ENCODE assay signal across 1 cellular context in genomic region chr4:88283661-88284377, GRCh38.
TF ChIP-seq lines count a peak whose summit lies in the region.

No MANE protein-coding gene starts in this region.

TF ChIP-seq in HepG2, 621 proteins besides CTCF, POLR2A, EP300 and RAD21 (continued from another document and continues in another):
- TF ChIP-seq MXD1 (CRISPR knock-in tag; IDR thresholded peaks at IDR 0.05) = peak; percentile 57; the same call in 1 of the 2 replicates
- TF ChIP-seq SALL1 (CRISPR knock-in tag; IDR thresholded peaks at IDR 0.05) = peak; percentile 60
- no peak for TF ChIP-seq ZNF615 (CRISPR knock-in tag; IDR thresholded peaks at IDR 0.05; ENCODE audit: borderline replicate concordance)
- TF ChIP-seq ZNF609 (CRISPR knock-in tag; IDR thresholded peaks at IDR 0.05; ENCODE audit: borderline replicate concordance) = no peak
- TF ChIP-seq HNF1A (IDR thresholded peaks at IDR 0.05; ENCODE audit: low read depth) = no peak
- TF ChIP-seq HNF1A (CRISPR knock-in tag; IDR thresholded peaks at IDR 0.05; ENCODE audit: borderline replicate concordance) = 0 out of 2 replicates have a peak, but pooled peaks have one; percentile 30
- peak; percentile 28; the same call in 1 of the 2 replicates for TF ChIP-seq BCL6 (CRISPR knock-in tag; IDR thresholded peaks at IDR 0.05)
- 0 out of 2 replicates have a peak, but pooled peaks have one; percentile 14 for TF ChIP-seq ARID2 (CRISPR knock-in tag; IDR thresholded peaks at IDR 0.05; ENCODE audit: borderline replicate concordance)
- TF ChIP-seq TFDP2 (CRISPR knock-in tag; IDR thresholded peaks at IDR 0.05) = 0 out of 2 replicates have a peak, but pooled peaks have one; percentile 11
- TF ChIP-seq RBAK (CRISPR knock-in tag; IDR thresholded peaks at IDR 0.05) = 0 out of 2 replicates have a peak, but pooled peaks have one; percentile 29
- peak; percentile 78 for TF ChIP-seq ZNF460 (CRISPR knock-in tag; IDR thresholded peaks at IDR 0.05; ENCODE audit: borderline replicate concordance)
- 0 out of 2 replicates have a peak, but pooled peaks have one; percentile 13 for TF ChIP-seq KLF15 (CRISPR knock-in tag; IDR thresholded peaks at IDR 0.05; ENCODE audit: borderline replicate concordance)
- 0 out of 2 replicates have a peak, but pooled peaks have one; percentile 8 for TF ChIP-seq ZNF619 (CRISPR knock-in tag; IDR thresholded peaks at IDR 0.05)
- TF ChIP-seq FOXM1 (CRISPR knock-in tag; IDR thresholded peaks at IDR 0.05) = no peak
- TF ChIP-seq ZZZ3 (CRISPR knock-in tag; IDR thresholded peaks at IDR 0.05; ENCODE audit: borderline replicate concordance) = no peak
- TF ChIP-seq ZNF768 (CRISPR knock-in tag; IDR thresholded peaks at IDR 0.05) = peak; percentile 68; the same call in 1 of the 2 replicates
- no peak for TF ChIP-seq GTF2F1 (IDR thresholded peaks at IDR 0.05; ENCODE audit: low read length)
- TF ChIP-seq, protein P1, sequence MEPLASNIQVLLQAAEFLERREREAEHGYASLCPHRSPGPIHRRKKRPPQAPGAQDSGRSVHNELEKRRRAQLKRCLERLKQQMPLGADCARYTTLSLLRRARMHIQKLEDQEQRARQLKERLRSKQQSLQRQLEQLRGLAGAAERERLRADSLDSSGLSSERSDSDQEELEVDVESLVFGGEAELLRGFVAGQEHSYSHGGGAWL (CRISPR knock-in tag; IDR thresholded peaks at IDR 0.05) = 0 out of 2 replicates have a peak, but pooled peaks have one; percentile 57
- TF ChIP-seq PHF8 (CRISPR knock-in tag; IDR thresholded peaks at IDR 0.05) = peak; percentile 36
- peak; percentile 16; the same call in 1 of the 2 replicates for TF ChIP-seq TGIF2 (CRISPR knock-in tag; IDR thresholded peaks at IDR 0.05)
- TF ChIP-seq TCF12 (IDR thresholded peaks at IDR 0.05) = no peak
- 0 out of 2 replicates have a peak, but pooled peaks have one; percentile 17 for TF ChIP-seq TCF12 (CRISPR knock-in tag; IDR thresholded peaks at IDR 0.05)
- TF ChIP-seq ZNF24 (IDR thresholded peaks at IDR 0.05) = no peak
- TF ChIP-seq EED (CRISPR knock-in tag; IDR thresholded peaks at IDR 0.05) = peak; percentile 24; the same call in 1 of the 2 replicates
- TF ChIP-seq HCFC1 (IDR thresholded peaks at IDR 0.05; ENCODE audit: low read depth, low read length) = no peak
- TF ChIP-seq ZMAT3 (CRISPR knock-in tag; conservative IDR thresholded peaks at IDR 0.05) = 0 out of 2 replicates have a peak, but pooled peaks have one; percentile 65
- TF ChIP-seq ZNF652 (CRISPR knock-in tag; IDR thresholded peaks at IDR 0.05; ENCODE audit: borderline replicate concordance, low read depth) = no peak
- 0 out of 2 replicates have a peak, but pooled peaks have one; percentile 77 for TF ChIP-seq ZNF552 (CRISPR knock-in tag; IDR thresholded peaks at IDR 0.05; ENCODE audit: borderline replicate concordance)
- peak; percentile 61; the same call in 1 of the 2 replicates for TF ChIP-seq ZNF761 (CRISPR knock-in tag; conservative IDR thresholded peaks at IDR 0.05)
- TF ChIP-seq CBX2 (IDR thresholded peaks at IDR 0.05; ENCODE audit: low read depth, low read length) = no peak
- no peak for TF ChIP-seq CBX2 (CRISPR knock-in tag; IDR thresholded peaks at IDR 0.05; ENCODE audit: low read depth)
- no peak; the same call in 1 of the 2 replicates for TF ChIP-seq ZNF576 (CRISPR knock-in tag; IDR thresholded peaks at IDR 0.05)
- TF ChIP-seq SIN3A (IDR thresholded peaks at IDR 0.05; ENCODE audit: borderline replicate concordance, low read depth, low read length) = peak; percentile 45; the same call in 1 of the 2 replicates
- peak; percentile 54; the same call in 1 of the 2 replicates for TF ChIP-seq ZFY (CRISPR knock-in tag; IDR thresholded peaks at IDR 0.05)
- TF ChIP-seq ZNF30 (CRISPR knock-in tag; IDR thresholded peaks at IDR 0.05) = 0 out of 2 replicates have a peak, but pooled peaks have one; percentile 69
- TF ChIP-seq, protein P2, sequence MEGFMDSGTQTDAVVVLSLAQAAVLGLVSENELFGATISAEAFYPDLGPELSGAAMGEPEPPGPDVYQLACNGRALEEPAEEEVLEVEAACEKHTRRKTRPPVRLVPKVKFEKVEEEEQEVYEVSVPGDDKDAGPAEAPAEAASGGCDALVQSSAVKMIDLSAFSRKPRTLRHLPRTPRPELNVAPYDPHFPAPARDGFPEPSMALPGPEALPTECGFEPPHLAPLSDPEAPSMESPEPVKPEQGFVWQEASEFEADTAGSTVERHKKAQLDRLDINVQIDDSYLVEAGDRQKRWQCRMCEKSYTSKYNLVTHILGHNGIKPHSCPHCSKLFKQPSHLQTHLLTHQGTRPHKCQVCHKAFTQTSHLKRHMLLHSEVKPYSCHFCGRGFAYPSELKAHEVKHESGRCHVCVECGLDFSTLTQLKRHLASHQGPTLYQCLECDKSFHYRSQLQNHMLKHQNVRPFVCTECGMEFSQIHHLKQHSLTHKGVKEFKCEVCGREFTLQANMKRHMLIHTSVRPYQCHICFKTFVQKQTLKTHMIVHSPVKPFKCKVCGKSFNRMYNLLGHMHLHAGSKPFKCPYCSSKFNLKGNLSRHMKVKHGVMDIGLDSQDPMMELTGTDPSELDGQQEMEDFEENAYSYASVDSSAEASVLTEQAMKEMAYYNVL (CRISPR knock-in tag; IDR thresholded peaks at IDR 0.05; ENCODE audit: borderline replicate concordance) = 0 out of 2 replicates have a peak, but pooled peaks have one; percentile 46
- peak; percentile 86 for TF ChIP-seq HNRNPLL (IDR thresholded peaks at IDR 0.05; ENCODE audit: low read depth, low read length, poor library complexity, severe bottlenecking)
- TF ChIP-seq, protein P3, sequence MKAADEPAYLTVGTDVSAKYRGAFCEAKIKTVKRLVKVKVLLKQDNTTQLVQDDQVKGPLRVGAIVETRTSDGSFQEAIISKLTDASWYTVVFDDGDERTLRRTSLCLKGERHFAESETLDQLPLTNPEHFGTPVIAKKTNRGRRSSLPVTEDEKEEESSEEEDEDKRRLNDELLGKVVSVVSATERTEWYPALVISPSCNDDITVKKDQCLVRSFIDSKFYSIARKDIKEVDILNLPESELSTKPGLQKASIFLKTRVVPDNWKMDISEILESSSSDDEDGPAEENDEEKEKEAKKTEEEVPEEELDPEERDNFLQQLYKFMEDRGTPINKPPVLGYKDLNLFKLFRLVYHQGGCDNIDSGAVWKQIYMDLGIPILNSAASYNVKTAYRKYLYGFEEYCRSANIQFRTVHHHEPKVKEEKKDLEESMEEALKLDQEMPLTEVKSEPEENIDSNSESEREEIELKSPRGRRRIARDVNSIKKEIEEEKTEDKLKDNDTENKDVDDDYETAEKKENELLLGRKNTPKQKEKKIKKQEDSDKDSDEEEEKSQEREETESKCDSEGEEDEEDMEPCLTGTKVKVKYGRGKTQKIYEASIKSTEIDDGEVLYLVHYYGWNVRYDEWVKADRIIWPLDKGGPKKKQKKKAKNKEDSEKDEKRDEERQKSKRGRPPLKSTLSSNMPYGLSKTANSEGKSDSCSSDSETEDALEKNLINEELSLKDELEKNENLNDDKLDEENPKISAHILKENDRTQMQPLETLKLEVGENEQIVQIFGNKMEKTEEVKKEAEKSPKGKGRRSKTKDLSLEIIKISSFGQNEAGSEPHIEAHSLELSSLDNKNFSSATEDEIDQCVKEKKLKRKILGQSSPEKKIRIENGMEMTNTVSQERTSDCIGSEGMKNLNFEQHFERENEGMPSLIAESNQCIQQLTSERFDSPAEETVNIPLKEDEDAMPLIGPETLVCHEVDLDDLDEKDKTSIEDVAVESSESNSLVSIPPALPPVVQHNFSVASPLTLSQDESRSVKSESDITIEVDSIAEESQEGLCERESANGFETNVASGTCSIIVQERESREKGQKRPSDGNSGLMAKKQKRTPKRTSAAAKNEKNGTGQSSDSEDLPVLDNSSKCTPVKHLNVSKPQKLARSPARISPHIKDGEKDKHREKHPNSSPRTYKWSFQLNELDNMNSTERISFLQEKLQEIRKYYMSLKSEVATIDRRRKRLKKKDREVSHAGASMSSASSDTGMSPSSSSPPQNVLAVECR (CRISPR knock-in tag; IDR thresholded peaks at IDR 0.05; ENCODE audit: borderline replicate concordance) = peak; percentile 29; the same call in 1 of the 2 replicates
- TF ChIP-seq, protein P4, sequence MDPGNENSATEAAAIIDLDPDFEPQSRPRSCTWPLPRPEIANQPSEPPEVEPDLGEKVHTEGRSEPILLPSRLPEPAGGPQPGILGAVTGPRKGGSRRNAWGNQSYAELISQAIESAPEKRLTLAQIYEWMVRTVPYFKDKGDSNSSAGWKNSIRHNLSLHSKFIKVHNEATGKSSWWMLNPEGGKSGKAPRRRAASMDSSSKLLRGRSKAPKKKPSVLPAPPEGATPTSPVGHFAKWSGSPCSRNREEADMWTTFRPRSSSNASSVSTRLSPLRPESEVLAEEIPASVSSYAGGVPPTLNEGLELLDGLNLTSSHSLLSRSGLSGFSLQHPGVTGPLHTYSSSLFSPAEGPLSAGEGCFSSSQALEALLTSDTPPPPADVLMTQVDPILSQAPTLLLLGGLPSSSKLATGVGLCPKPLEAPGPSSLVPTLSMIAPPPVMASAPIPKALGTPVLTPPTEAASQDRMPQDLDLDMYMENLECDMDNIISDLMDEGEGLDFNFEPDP (CRISPR knock-in tag; conservative IDR thresholded peaks at IDR 0.05) = no peak
- TF ChIP-seq ZBTB20 (CRISPR knock-in tag; IDR thresholded peaks at IDR 0.05; ENCODE audit: borderline replicate concordance, low read depth) = peak; percentile 60; the same call in 1 of the 2 replicates
